ENCODE assay signal across 1 cellular context in genomic region chr1:156534424-156535060, GRCh38.
TF ChIP-seq lines count a peak whose summit lies in the region.

No MANE protein-coding gene starts in this region.

TF ChIP-seq in HepG2, 621 proteins besides CTCF, POLR2A, EP300 and RAD21:
- TF ChIP-seq ZNF768 (CRISPR knock-in tag; IDR thresholded peaks at IDR 0.05) (peak; percentile 87), HMG20A (CRISPR knock-in tag; IDR thresholded peaks at IDR 0.05; ENCODE audit: borderline replicate concordance) (no peak)
